In the genomic region with DNA sequence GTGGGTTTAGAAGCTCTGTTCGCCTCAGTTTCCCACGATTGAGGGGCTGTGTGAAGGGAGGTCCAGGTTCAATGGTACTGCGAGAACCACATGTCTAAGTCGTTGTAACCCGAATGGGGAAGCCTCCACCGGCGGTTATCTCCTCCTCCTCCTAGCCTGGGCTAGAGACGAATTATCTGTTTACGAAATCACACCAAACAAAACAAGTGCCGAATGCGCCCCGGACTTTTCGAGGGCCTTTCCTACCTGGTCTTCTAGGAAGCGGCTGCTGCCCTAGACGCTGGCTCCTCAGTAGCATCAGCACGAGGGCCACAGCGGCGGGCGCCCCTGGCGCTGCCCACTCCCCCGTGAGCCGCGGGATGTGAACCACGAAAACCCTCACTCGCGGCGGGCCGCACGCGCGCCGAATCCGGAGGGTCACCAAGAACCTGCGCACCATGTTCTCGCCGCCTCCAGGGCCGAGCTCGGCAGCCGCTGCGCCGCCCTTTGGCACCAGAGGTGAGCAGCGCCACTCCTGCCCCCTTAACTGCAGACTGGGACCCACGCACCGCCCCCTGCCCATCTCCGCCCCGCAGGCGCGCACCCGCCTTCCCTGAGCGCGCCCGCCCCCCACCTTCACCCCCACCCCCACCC, we compare ENCODE assay signal across 8 cellular contexts. TPM values are rescaled to one million over a fixed set of nuclear protein-coding genes. Genes with fewer than 3 reads are reported as not detected.
A peak's percentile ranks its signal among the peaks of the same experiment; 100 is the strongest.
DNase-seq lines count a peak whose midpoint lies in the region; ATAC-seq and TF ChIP-seq lines count a peak whose summit lies in the region.

CDKN2A (minus strand) TSS at position 500 of the 633 bp plus-strand sequence.

- no peaks in the 10 kb centered on the region for H3F3A ChIP-seq in OCI-LY1 (ENCODE audit: insufficient read depth, low read length)

- TF ChIP-seq CTCF in BJ (IDR thresholded peaks at IDR 0.05; ENCODE audit: insufficient read depth, low read depth, low read length) (no peak), OCI-LY1 (IDR thresholded peaks at IDR 0.05; ENCODE audit: low read length) (no peak), heart right ventricle (IDR thresholded peaks at IDR 0.05) (no peak), retinal pigment epithelial cell (conservative IDR thresholded peaks at IDR 0.05; ENCODE audit: low read depth, low read length) (no peak)

- in situ Hi-C loops in G401 (cut with HindIII; ENCODE audit: low sequenced_read_pairs), result no loop called here

- peak within 1 kb of the TSS; percentile 80 for H3K4me2 ChIP-seq in OCI-LY1 (ENCODE audit: low read length)

- peak within 1 kb of the TSS; percentile 96 for H3K9ac ChIP-seq in OCI-LY1 (ENCODE audit: low read length)

- no peaks in the 10 kb centered on the region for H3K27me3 ChIP-seq in BJ (ENCODE audit: control insufficient read depth, insufficient read depth, low read length)
- H3K27me3 ChIP-seq in OCI-LY1 (ENCODE audit: insufficient read depth, low read length), result no peaks in the 10 kb centered on the region
- peaks cover 0 to 67% (median 50%) of the 10 kb centered on the region in 7 donors for H3K27me3 ChIP-seq in heart right ventricle

- no peak for DNase-seq in BJ (ENCODE audit: low read depth)
- DNase-seq in activated gamma-delta T cell treated with Interleukin-2 at 50 U/mL for 16 hours, result peak; percentile 38
- no peak for DNase-seq in heart right ventricle
- no peak for DNase-seq in retinal pigment epithelial cell (ENCODE audit: low read depth)
- DNase-seq in G401 (ENCODE audit: low spot score), result no peak

- CTCF ChIA-PET in BJ (lab: Yijun Ruan, JAX), result interaction anchor here (0.6 to 5.8 kb wide), 11 partner anchors 13 to 250 kb away, joined by 3 to 40 read pairs (median 4); partner anchors contain the start of gene CDKN2B

- intact Hi-C loops in heart right ventricle (cut with DNase I), result loop anchor here in 1 of 10 donors (10.0 kb wide), 1 partner anchor 189 kb away; the partner anchor contains the start of gene MTAP

- no peaks in the 10 kb centered on the region for H4K20me1 ChIP-seq in OCI-LY1 (ENCODE audit: insufficient read depth, low read length)

- peak; percentile 43 for ATAC-seq in GM18909 (IDR thresholded peaks at IDR 0.05; ENCODE audit: poor library complexity, unreplicated experiment)
- ATAC-seq in HG03103 (IDR thresholded peaks at IDR 0.05; ENCODE audit: low read depth, unreplicated experiment), result peak; percentile 38
- peak; percentile 20 to 59 (median 30) for ATAC-seq in heart right ventricle

- POLR2A ChIA-PET in BJ (lab: Charles Lee), result no interaction called here

- H2AFZ ChIP-seq in OCI-LY1 (ENCODE audit: low read length), result no peak within 1 kb of the TSS

- no peaks in the 10 kb centered on the region; the same call in 1 of the 2 replicates for H3K9me3 ChIP-seq in OCI-LY1 (ENCODE audit: low read length)
- no peaks in the 10 kb centered on the region for H3K9me3 ChIP-seq in heart right ventricle

- H3K36me3 ChIP-seq in BJ (ENCODE audit: control insufficient read depth, insufficient read depth, low read length) (no peaks in the 10 kb centered on the region), OCI-LY1 (ENCODE audit: insufficient read depth, low read length) (peaks cover 36% of the 10 kb centered on the region), heart right ventricle (no peaks in the 10 kb centered on the region)

- H3K27ac ChIP-seq in OCI-LY1 (ENCODE audit: low read depth, low read length, poor library complexity, severe bottlenecking), result peak within 1 kb of the TSS; percentile 98
- peak within 1 kb of the TSS in 9 of 10 donors; percentile 59 to 98 (median 75) for H3K27ac ChIP-seq in heart right ventricle

- H3K79me2 ChIP-seq in OCI-LY1 (ENCODE audit: insufficient read depth, low read length), result peaks cover 60% of the 10 kb centered on the region

- H3K4me3 ChIP-seq in BJ (ENCODE audit: low read depth, low read length), result peak within 1 kb of the TSS; percentile 86
- peak within 1 kb of the TSS; percentile 85 for H3K4me3 ChIP-seq in OCI-LY1 (ENCODE audit: low read depth, low read length, poor library complexity, severe bottlenecking)
- H3K4me3 ChIP-seq in heart right ventricle, result peak within 1 kb of the TSS; percentile 54 to 98 (median 89)
- H3K4me3 ChIP-seq in retinal pigment epithelial cell (ENCODE audit: low read length), result peak within 1 kb of the TSS; percentile 75

- 7% methylated on average over 39 to 52 of the region's 52 CpGs for WGBS in heart right ventricle, 2 donors

- H3K4me1 ChIP-seq in OCI-LY1 (ENCODE audit: insufficient read depth, low read length, severe bottlenecking) (peaks cover 35% of the 10 kb centered on the region), heart right ventricle (peaks cover 0 to 19% (median 5%) of the 10 kb centered on the region in 9 donors)

- no peaks in the 10 kb centered on the region for H3K9me2 ChIP-seq in OCI-LY1 (ENCODE audit: low read depth, low read length)

RNA-seq across cellular contexts. Expression of gene CDKN2A, which starts in this region (rescaled TPM):
- 15.2 and 20.0 TPM in 2 replicates for polyA plus RNA-seq in BJ (2011; rRNA removed)
- polyA minus RNA-seq in BJ (2011; rRNA and poly(A)+ RNA removed), result 4.2 and 5.0 TPM in 2 replicates
- 1 to 10 TPM in 2 of 10 donors, under 1 TPM in 3, not detected in 5; 0.31 to 1.9 (median 0.48) TPM for total RNA-seq in heart right ventricle
- 1 to 10 TPM in 1 of 2 donors, under 1 TPM in 1; 0.03 to 1.1 TPM for polyA plus RNA-seq in heart right ventricle
- 8.4 and 14.6 TPM in 2 replicates for total RNA-seq in G401 (2014; rRNA removed; shearing (Covaris generic))
